Comparison of ENCODE assay signal across 22 cellular contexts in the genomic region with DNA sequence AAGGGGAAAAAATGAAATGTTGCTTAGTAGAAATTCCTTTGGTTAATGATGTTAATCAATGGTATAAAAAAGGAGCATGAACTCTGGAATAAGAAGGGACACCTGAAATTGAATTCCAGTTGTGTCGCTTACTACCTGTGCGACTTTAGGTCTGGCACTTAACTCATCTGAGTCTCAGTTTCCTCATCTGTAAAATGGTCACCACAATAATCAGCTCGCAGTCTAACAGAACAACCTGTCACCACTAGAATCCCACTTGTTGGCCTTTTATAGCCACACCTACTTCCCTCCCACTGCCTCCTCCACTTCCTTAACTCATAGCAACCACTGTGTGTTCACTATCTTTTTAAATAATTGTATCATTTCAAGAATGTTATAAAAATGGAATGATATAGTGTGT. TPM values are rescaled to one million over a fixed set of nuclear protein-coding genes. Genes with fewer than 3 reads are reported as not detected.
"Had no signal": no experiment of that assay in that cellular context is flagged by ENCODE, and none has a peak within 500 bp of the region (broad histone marks: within the 10 kb centered on the region; RNA-seq: fewer than 3 reads in every experiment).

No MANE protein-coding gene starts in this region.

- H3K4me1 ChIP-seq: parathyroid adenoma, right atrium auricular region had no signal

- H2AFZ ChIP-seq: parathyroid adenoma had no signal

- H3K9me3 ChIP-seq: right lobe of liver, vagina had no signal

- H3K4me3 ChIP-seq: left ventricle myocardium inferior, lung, right atrium auricular region, right lobe of liver, smooth muscle cell, tibial nerve, vagina had no signal

- H3K79me2 ChIP-seq: parathyroid adenoma had no signal

- H3K9ac ChIP-seq: parathyroid adenoma had no signal

- H3K27ac ChIP-seq: left ventricle myocardium inferior, parathyroid adenoma, right atrium auricular region, right lobe of liver, tibial nerve, vagina had no signal

- H3K27me3 ChIP-seq: right atrium auricular region, right lobe of liver, tibial nerve, vagina had no signal

- ATAC-seq: natural killer cell treated with Interleukin-12 subunit alpha and Interleukin-12 subunit beta and Interleukin-15 and Interleukin-18, amount 100 ng/mL, for 72 hours; right lobe of liver; stimulated activated memory B cell treated with anti-CD40 and anti-IgM and Interleukin-4, amounts not matched to agents 10 μg/mL and 1 μg/mL and 100 μg/mL, for 72 hours; stimulated activated naive CD8-positive, alpha-beta T cell treated with anti-CD3 and anti-CD28 coated beads, Interleukin-15, amount 100 ng/mL, for 72 hours had no signal

- H3K4me2 ChIP-seq: smooth muscle cell had no signal

- H3K36me3 ChIP-seq: left ventricle myocardium inferior, right atrium auricular region, right lobe of liver, tibial nerve, vagina had no signal

- DNase-seq: islet precursor cell; left ventricle myocardium inferior; mesendoderm; naive B cell; nucleus accumbens; right lobe of liver; stimulated activated CD4-positive, alpha-beta T cell treated with anti-CD3 and anti-CD28 coated beads, Interleukin-1b, Interleukin-23, amount 100 ng/mL, for 48 hours; stimulated activated CD4-positive, alpha-beta T cell treated with anti-CD3 and anti-CD28 coated beads, Interleukin-2, amount 100 ng/mL, for 48 hours; stimulated activated CD4-positive, alpha-beta T cell treated with anti-CD3 and anti-CD28 coated beads, Interleukin-4, amount 100 ng/mL, for 4 hours; stimulated activated CD8-positive, alpha-beta memory T cell treated with anti-CD3 and anti-CD28 coated beads, Interleukin-4, amount 100 ng/mL, for 48 hours; stimulated activated naive CD4-positive, alpha-beta T cell treated with Interleukin-2 at 50 U/mL for 16 hours; stimulated activated naive CD8-positive, alpha-beta T cell treated with anti-CD3 and anti-CD28 coated beads, Interleukin-15, amount 100 ng/mL, for 72 hours; substantia nigra had no signal

RNA-seq across cellular contexts. Expression of gene PLAAT1, which starts 2.5 kb away (rescaled TPM):
- total RNA-seq: natural killer cell treated with Interleukin-12 subunit alpha and Interleukin-12 subunit beta and Interleukin-15 and Interleukin-18, amount 100 ng/mL, for 72 hours; osteocyte; vagina had no signal
